In the genomic region with DNA sequence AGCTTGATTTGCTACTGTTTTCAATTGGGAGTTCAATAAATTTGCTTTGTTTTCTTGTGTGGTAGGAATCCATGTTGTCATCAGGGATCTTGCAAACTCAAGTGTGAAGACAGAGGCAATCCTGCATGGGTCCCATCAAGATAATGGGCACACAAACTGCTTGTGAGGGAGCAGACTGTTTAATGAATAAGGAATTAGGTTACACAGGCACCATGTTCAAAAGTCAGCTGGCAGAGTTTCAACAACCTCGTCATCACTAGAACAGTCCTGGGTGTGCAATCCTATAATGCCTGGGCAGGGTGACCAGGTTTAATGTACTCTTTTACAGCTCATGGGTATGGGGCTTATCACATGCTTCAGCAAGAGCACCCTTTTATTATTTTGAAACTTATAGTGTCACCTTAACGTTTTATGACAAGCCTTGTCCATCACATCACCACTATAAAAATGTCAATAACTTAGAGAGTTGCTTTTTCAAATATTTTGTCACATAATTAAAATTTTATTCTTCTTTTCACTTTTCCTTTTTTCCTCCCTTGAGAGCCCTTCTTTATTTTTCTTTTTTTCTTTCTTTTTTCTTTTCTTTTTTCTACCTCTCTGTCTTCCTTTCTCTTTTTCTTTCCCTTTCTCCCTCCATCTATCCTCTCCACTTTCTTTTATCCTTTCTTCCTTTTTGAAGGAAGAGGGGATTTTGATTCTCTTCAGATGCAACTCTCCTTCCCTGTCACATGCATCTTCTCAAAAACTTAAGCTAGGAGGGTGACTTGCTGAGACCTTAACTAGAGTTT, we compare ENCODE assay signal across 9 cellular contexts.
DNase-seq lines count a peak whose midpoint lies in the region; ATAC-seq and FAIRE-seq lines count a peak whose summit lies in the region.
"Had no signal": no experiment of that assay in that cellular context is flagged by ENCODE, and none has a peak within 500 bp of the region (broad histone marks: within the 10 kb centered on the region; RNA-seq: fewer than 3 reads in every experiment).

No MANE protein-coding gene starts in this region.

- peaks cover 15% of the 10 kb centered on the region for H3K4me1 Mint-ChIP-seq in dendritic cell treated with granulocyte-macrophage colony-stimulating factor and Interleukin-4, amounts not matched to agents 40 ng/mL and 50 ng/mL, for 4 days (ENCODE audit: low read depth)

- no peaks in the 10 kb centered on the region for H3K9me3 Mint-ChIP-seq in dendritic cell treated with granulocyte-macrophage colony-stimulating factor and Interleukin-4, amounts not matched to agents 40 ng/mL and 50 ng/mL, for 4 days

- peak overlapping the region; percentile 38 for H3K27ac Mint-ChIP-seq in dendritic cell treated with granulocyte-macrophage colony-stimulating factor and Interleukin-4, amounts not matched to agents 40 ng/mL and 50 ng/mL, for 4 days

- H3K27me3 Mint-ChIP-seq in dendritic cell treated with granulocyte-macrophage colony-stimulating factor and Interleukin-4, amounts not matched to agents 40 ng/mL and 50 ng/mL, for 4 days, result peaks cover 6% of the 10 kb centered on the region

- no peak overlapping the region for H3K4me3 Mint-ChIP-seq in dendritic cell treated with granulocyte-macrophage colony-stimulating factor and Interleukin-4, amounts not matched to agents 40 ng/mL and 50 ng/mL, for 4 days

- ATAC-seq in GM19452 (IDR thresholded peaks at IDR 0.05; ENCODE audit: unreplicated experiment) (peak; percentile 39), HG03342 (IDR thresholded peaks at IDR 0.05; ENCODE audit: unreplicated experiment) (peak; percentile 34)

- no peak for FAIRE-seq in frontal cortex (lab: Jason Lieb, UNC)

- no peaks in the 10 kb centered on the region for H3K36me3 Mint-ChIP-seq in dendritic cell treated with granulocyte-macrophage colony-stimulating factor and Interleukin-4, amounts not matched to agents 40 ng/mL and 50 ng/mL, for 4 days (ENCODE audit: low read depth)

- DNase-seq in EH (ENCODE audit: low read depth), result peak; percentile 25
- no peak for DNase-seq in putamen (ENCODE audit: low spot score)
- no peak for DNase-seq in mesenteric fat pad (ENCODE audit: low spot score)
- no peak for DNase-seq in frontal cortex (ENCODE audit: low spot score in 2 of 2)
- no peak for DNase-seq in NCI-H446 (lab: John Stamatoyannopoulos, UW)
- DNase-seq: DND-41 had no signal

- intact Hi-C loops in dendritic cell treated with granulocyte-macrophage colony-stimulating factor and Interleukin-4, amounts not matched to agents 40 ng/mL and 50 ng/mL, for 4 days (cut with micrococcal nuclease), result loop anchor here (5.0 kb wide), 2 partner anchors 34 to 46 kb away; no protein-coding TSS in a partner anchor
